8 cellular contexts compared by ENCODE assay signal in the genomic region with DNA sequence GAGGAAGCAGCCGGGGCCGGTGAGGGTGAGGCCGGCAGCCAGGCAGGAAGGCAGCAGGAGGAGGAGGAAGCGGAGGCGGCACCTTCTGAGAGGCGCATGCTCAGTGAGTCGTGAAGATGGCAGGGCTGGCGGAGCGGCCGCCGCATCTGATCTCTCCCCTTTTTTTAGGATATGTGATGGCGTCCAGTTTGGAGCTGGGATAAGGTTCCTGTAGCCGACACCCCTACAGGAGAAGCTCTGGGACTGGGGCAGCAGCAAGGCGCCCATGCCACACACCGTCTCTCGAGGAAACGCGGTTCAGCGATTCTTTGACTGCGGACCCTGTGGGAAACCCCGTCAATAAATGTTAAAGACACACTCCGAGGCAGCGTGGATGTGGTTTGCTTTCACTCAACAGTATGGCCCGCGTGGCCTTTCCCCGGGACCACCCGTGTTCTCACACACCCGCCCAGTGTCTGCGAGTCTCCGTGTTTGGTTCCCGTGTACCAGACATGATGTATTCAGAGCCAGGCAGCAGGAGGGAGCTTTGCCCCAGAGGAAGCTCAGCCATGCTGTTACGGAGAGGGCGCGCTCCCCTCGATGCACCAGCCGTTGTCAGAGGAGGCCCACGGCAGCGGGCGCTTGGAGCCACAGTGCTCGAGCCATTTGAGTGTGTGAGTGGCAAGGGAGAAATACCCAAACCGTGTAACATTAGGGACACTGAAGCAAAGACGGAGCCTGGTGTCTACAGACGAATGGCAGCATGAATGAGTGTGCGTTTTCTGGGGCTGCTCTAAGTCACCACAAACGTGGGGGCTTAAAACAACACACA. TPM values are rescaled to one million over a fixed set of nuclear protein-coding genes. Genes with fewer than 3 reads are reported as not detected.
DNase-seq lines count a peak whose midpoint lies in the region; ATAC-seq and TF ChIP-seq lines count a peak whose summit lies in the region.

No MANE protein-coding gene starts in this region.

- H3K9me3 Mint-ChIP-seq in CD8-positive, alpha-beta T cell = no peaks in the 10 kb centered on the region
- no peaks in the 10 kb centered on the region for H3K9me3 Mint-ChIP-seq in activated T-helper 17 cell treated with anti-CD3 and anti-CD28 coated beads, Interleukin-2, amount 50 U/mL, for 72 hours

- no peaks in the 10 kb centered on the region for H3K27me3 ChIP-seq in CD8-positive, alpha-beta T cell (ENCODE audit: insufficient read depth, low read length)
- no peaks in the 10 kb centered on the region for H3K27me3 ChIP-seq in lower lobe of right lung (ENCODE audit: low read depth)

- H3K27ac ChIP-seq in CD8-positive, alpha-beta T cell (ENCODE audit: low read depth, low read length) = peak overlapping the region; percentile 62
- H3K27ac ChIP-seq in lower lobe of right lung = peak overlapping the region; percentile 64

- H3K27me3 Mint-ChIP-seq in CD8-positive, alpha-beta T cell (ENCODE audit: low read depth) = no peaks in the 10 kb centered on the region
- no peaks in the 10 kb centered on the region for H3K27me3 Mint-ChIP-seq in activated T-helper 17 cell treated with anti-CD3 and anti-CD28 coated beads, Interleukin-2, amount 50 U/mL, for 72 hours

- H3K36me3 ChIP-seq in CD8-positive, alpha-beta T cell (ENCODE audit: insufficient read depth, low read length) = peaks cover 9% of the 10 kb centered on the region
- peaks cover 76% of the 10 kb centered on the region for H3K36me3 ChIP-seq in lower lobe of right lung

- peaks cover 15% of the 10 kb centered on the region for H3K4me1 ChIP-seq in CD8-positive, alpha-beta T cell (ENCODE audit: insufficient read depth, low read length)
- peaks cover 19% of the 10 kb centered on the region for H3K4me1 ChIP-seq in lower lobe of right lung

- peak; percentile 34 to 82 (median 69) for DNase-seq in CD8-positive, alpha-beta T cell
- peak; percentile 83 for DNase-seq in lower lobe of right lung
- peak; percentile 79 for DNase-seq in stimulated activated CD8-positive, alpha-beta memory T cell treated with anti-CD3 and anti-CD28 coated beads, Interleukin-4, amount 100 ng/mL, for 48 hours
- DNase-seq in SHP77 (lab: John Stamatoyannopoulos, UW) = no peak
- no peak for DNase-seq in iPS-NIHi11 (ENCODE audit: low spot score)
- no peak for DNase-seq in EL

- intact Hi-C loops in CD8-positive, alpha-beta T cell (cut with DNase I, micrococcal nuclease) = loop anchor here (1.0 to 2.0 kb wide), 2 partner anchors 30 to 41 kb away; a partner anchor contains a TSS
- intact Hi-C loops in lower lobe of right lung (cut with DNase I) = no loop called here

- peak overlapping the region; percentile 92 for H3K4me3 Mint-ChIP-seq in CD8-positive, alpha-beta T cell
- H3K4me3 Mint-ChIP-seq in activated T-helper 17 cell treated with anti-CD3 and anti-CD28 coated beads, Interleukin-2, amount 50 U/mL, for 72 hours = peak overlapping the region; percentile 93

- H3K36me3 Mint-ChIP-seq in CD8-positive, alpha-beta T cell = peaks cover 73% of the 10 kb centered on the region
- peaks cover 72% of the 10 kb centered on the region for H3K36me3 Mint-ChIP-seq in activated T-helper 17 cell treated with anti-CD3 and anti-CD28 coated beads, Interleukin-2, amount 50 U/mL, for 72 hours (ENCODE audit: low read depth)

- peak; percentile 76 for ATAC-seq in CD8-positive, alpha-beta T cell
- ATAC-seq in HG03521 (IDR thresholded peaks at IDR 0.05; ENCODE audit: unreplicated experiment) (peak; percentile 54), lower lobe of right lung (peak; percentile 71 to 75)
- peak; percentile 95 for ATAC-seq in activated T-helper 17 cell treated with anti-CD3 and anti-CD28 coated beads, Interleukin-2, amount 50 U/mL, for 72 hours (replicated peaks)

- peaks cover 27% of the 10 kb centered on the region for H3K4me1 Mint-ChIP-seq in CD8-positive, alpha-beta T cell (ENCODE audit: low read depth)
- H3K4me1 Mint-ChIP-seq in activated T-helper 17 cell treated with anti-CD3 and anti-CD28 coated beads, Interleukin-2, amount 50 U/mL, for 72 hours = peaks cover 5% of the 10 kb centered on the region

- CTCF ChIA-PET in CD8-positive, alpha-beta T cell (lab: Charles Lee) = interaction anchor here (4.0 to 5.8 kb wide), 2 partner anchors 88 to 630 kb away, joined by 76 to 110 read pairs; no protein-coding TSS in a partner anchor

- peak overlapping the region; percentile 67 for H3K4me3 ChIP-seq in CD8-positive, alpha-beta T cell (ENCODE audit: low read depth, low read length)
- peak overlapping the region; percentile 44 for H3K4me3 ChIP-seq in lower lobe of right lung

- no peaks in the 10 kb centered on the region for H3K9me3 ChIP-seq in CD8-positive, alpha-beta T cell (ENCODE audit: low read length)
- no peaks in the 10 kb centered on the region for H3K9me3 ChIP-seq in lower lobe of right lung

- H3K27ac Mint-ChIP-seq in CD8-positive, alpha-beta T cell = peak overlapping the region; percentile 92
- peak overlapping the region; percentile 95 for H3K27ac Mint-ChIP-seq in activated T-helper 17 cell treated with anti-CD3 and anti-CD28 coated beads, Interleukin-2, amount 50 U/mL, for 72 hours

- POLR2A ChIA-PET in CD8-positive, alpha-beta T cell (lab: Charles Lee) = interaction anchor here (0.6 kb wide), 1 partner anchor 110 kb away, joined by 3 read pairs; no protein-coding TSS in a partner anchor

- TF ChIP-seq CTCF in CD8-positive, alpha-beta T cell (IDR thresholded peaks at IDR 0.05) = no peak
- TF ChIP-seq CTCF in lower lobe of right lung (IDR thresholded peaks at IDR 0.05) = no peak

RNA-seq across cellular contexts. Expression of a gene that starts 27.7 kb away (rescaled TPM):
- 1 to 10 TPM; 4.1 to 4.9 TPM for total RNA-seq in CD8-positive, alpha-beta T cell
- total RNA-seq in activated T-helper 17 cell treated with anti-CD3 and anti-CD28 coated beads, Interleukin-2, amount 50 U/mL, for 72 hours = 10 to 100 TPM; 50.2 to 66.1 TPM
- total RNA-seq in lower lobe of right lung = 44.7 TPM

RNA-seq across cellular contexts. Expression of a gene that starts 41.1 kb away (rescaled TPM):
- 10 to 100 TPM; 20.7 to 24.9 TPM for total RNA-seq in CD8-positive, alpha-beta T cell
- total RNA-seq in activated T-helper 17 cell treated with anti-CD3 and anti-CD28 coated beads, Interleukin-2, amount 50 U/mL, for 72 hours = 10 to 100 TPM; 31.7 to 57.2 TPM
- 28.5 TPM for total RNA-seq in lower lobe of right lung

Comparison
In these comparisons a context has a peak if more than half of its experiments do, and no peak if none do; other contexts are left out.
1. DNase-seq: peak in CD8-positive, alpha-beta T cell (7 of 7), lower lobe of right lung (single experiment) and stimulated activated CD8-positive, alpha-beta memory T cell treated with anti-CD3 and anti-CD28 coated beads, Interleukin-4, amount 100 ng/mL, for 48 hours (single experiment); none in SHP77 (0 of 2), iPS-NIHi11 (single experiment) and EL (single experiment).
2. Peak in every context shown above with its lines, with median percentiles within 50 percentile points of each other: ATAC-seq.